In genomic region chr7:37095122-37095521, GRCh38 we compare ENCODE assay signal across 32 cellular contexts.
DNase-seq lines count a peak whose midpoint lies in the region; ATAC-seq, FAIRE-seq and TF ChIP-seq lines count a peak whose summit lies in the region.
"Had no signal": no experiment of that assay in that cellular context is flagged by ENCODE, and none has a peak within 500 bp of the region (broad histone marks: within the 10 kb centered on the region; RNA-seq: fewer than 3 reads in every experiment).

No MANE protein-coding gene starts in this region.

- TF ChIP-seq EP300 in HepG2 (IDR thresholded peaks at IDR 0.05; ENCODE audit: low read depth in 2 of 2, low read length in 2 of 2) (no peak), HepG2 (CRISPR knock-in tag; IDR thresholded peaks at IDR 0.05; ENCODE audit: borderline replicate concordance) (no peak)

- TF ChIP-seq RAD21 in HepG2 (CRISPR knock-in tag; IDR thresholded peaks at IDR 0.05): no peak

- no peak overlapping the region for H2AFZ ChIP-seq in HepG2 (ENCODE audit: low read length)

- H3K9ac ChIP-seq in HepG2 (ENCODE audit: insufficient read depth, low read depth, low read length) (no peak overlapping the region), endodermal cell (ENCODE audit: extremely low read depth, low read length, poor library complexity, severe bottlenecking) (no peak overlapping the region)

- intact Hi-C loops in HepG2 (cut with micrococcal nuclease; ENCODE audit: unreplicated experiment): no loop called here

- TF ChIP-seq CTCF in HepG2 (CRISPR knock-in tag; IDR thresholded peaks at IDR 0.05) (no peak), endodermal cell (conservative IDR thresholded peaks at IDR 0.05) (no peak)

- H3K27me3 ChIP-seq in HepG2 (ENCODE audit: control insufficient read depth in 1 of 2, insufficient read depth in 2 of 2, low read length in 2 of 2) (no peaks in the 10 kb centered on the region), endodermal cell (ENCODE audit: control insufficient read depth, insufficient read depth, low read length, poor library complexity, severe bottlenecking) (no peaks in the 10 kb centered on the region)
- H3K27me3 ChIP-seq: body of pancreas, pancreas had no signal

- no peak for TF ChIP-seq POLR2A in HepG2 (IDR thresholded peaks at IDR 0.05; ENCODE audit: insufficient read depth in 1 of 2, low read depth in 2 of 2, low read length in 2 of 2)

- BruUV-seq in HepG2 (replicated peaks; lab: Mats Ljungman, UMichigan): no TSS peak

- H3K27me3 Mint-ChIP-seq in endodermal cell (ENCODE audit: insufficient read depth): no peaks in the 10 kb centered on the region
- no peaks in the 10 kb centered on the region for H3K27me3 Mint-ChIP-seq in effector memory CD8-positive, alpha-beta T cell
- H3K27me3 Mint-ChIP-seq: activated CD4-positive, alpha-beta T cell treated with anti-CD3 and anti-CD28 coated beads, Interleukin-2, amount 10 ng/mL, durations not matched to agents 7 days and 5 days; activated T-cell treated with anti-CD3 and anti-CD28 coated beads, Interleukin-2, amount 50 U/mL, for 24 hours; IgD-negative memory B cell; stimulated activated memory B cell treated with anti-CD40 and anti-IgM and Interleukin-4, amounts not matched to agents 10 μg/mL and 1 μg/mL and 100 μg/mL, for 72 hours had no signal

- H3K36me3 Mint-ChIP-seq in endodermal cell (ENCODE audit: low read depth): peaks cover 40% of the 10 kb centered on the region
- peaks cover 28% of the 10 kb centered on the region for H3K36me3 Mint-ChIP-seq in effector memory CD8-positive, alpha-beta T cell (ENCODE audit: insufficient read depth)

- peak overlapping the region; percentile 23 for H3K4me2 ChIP-seq in HepG2 (ENCODE audit: low read depth, low read length)

- H3K36me3 ChIP-seq in HepG2 (replicated peaks in 1 of 2; ENCODE audit: control insufficient read depth in 1 of 2, insufficient read depth in 2 of 2, low read length in 2 of 2): no peaks in the 10 kb centered on the region
- peaks cover 41% of the 10 kb centered on the region for H3K36me3 ChIP-seq in endodermal cell (ENCODE audit: control insufficient read depth, insufficient read depth, low read length)
- H3K36me3 ChIP-seq: pancreas had no signal

- no peaks in the 10 kb centered on the region for H4K20me1 ChIP-seq in HepG2 (ENCODE audit: insufficient read depth, low read length)

- ATAC-seq in HepG2: peak; percentile 70
- no peak for ATAC-seq in effector memory CD8-positive, alpha-beta T cell (replicated peaks)
- ATAC-seq: body of pancreas; left cardiac atrium; pancreas; stimulated activated memory B cell treated with anti-CD40 and anti-IgM and Interleukin-4, amounts not matched to agents 10 μg/mL and 1 μg/mL and 100 μg/mL, for 72 hours had no signal

- WGBS in HepG2 (ENCODE audit: low lambda C conversion rate): 0% methylated on average over 1 of the region's 1 CpG
- WGBS in endodermal cell (ENCODE audit: insufficient coverage in 1 of 2, insufficient read length in 1 of 2), 2 experiments: 96 to 100% methylated on average over 1 of the region's 1 CpG

- H3K9me3 ChIP-seq in HepG2 (ENCODE audit: low read length) (no peaks in the 10 kb centered on the region), endodermal cell (ENCODE audit: control insufficient read depth, low read length) (no peaks in the 10 kb centered on the region)
- H3K9me3 ChIP-seq: body of pancreas, pancreas had no signal

- H3K79me2 ChIP-seq in HepG2 (ENCODE audit: insufficient read depth, low read length): no peaks in the 10 kb centered on the region

- no peak overlapping the region for H3K27ac Mint-ChIP-seq in endodermal cell
- no peak overlapping the region for H3K27ac Mint-ChIP-seq in effector memory CD8-positive, alpha-beta T cell
- H3K27ac Mint-ChIP-seq: activated CD4-positive, alpha-beta T cell treated with anti-CD3 and anti-CD28 coated beads, Interleukin-2, amount 10 ng/mL, durations not matched to agents 7 days and 5 days; HFFc6; stimulated activated memory B cell treated with anti-CD40 and anti-IgM and Interleukin-4, amounts not matched to agents 10 μg/mL and 1 μg/mL and 100 μg/mL, for 72 hours had no signal

- H3K4me3 Mint-ChIP-seq in endodermal cell: no peak overlapping the region
- H3K4me3 Mint-ChIP-seq in effector memory CD8-positive, alpha-beta T cell: no peak overlapping the region
- H3K4me3 Mint-ChIP-seq: activated CD4-positive, alpha-beta T cell treated with anti-CD3 and anti-CD28 coated beads, Interleukin-2, amount 10 ng/mL, durations not matched to agents 7 days and 5 days; activated T-cell treated with anti-CD3 and anti-CD28 coated beads, Interleukin-2, amount 50 U/mL, for 24 hours; HFFc6; IgD-negative memory B cell; stimulated activated memory B cell treated with anti-CD40 and anti-IgM and Interleukin-4, amounts not matched to agents 10 μg/mL and 1 μg/mL and 100 μg/mL, for 72 hours had no signal

- H3K27ac ChIP-seq in HepG2 (ENCODE audit: extremely low read length, insufficient read depth, low read length): no peak overlapping the region
- no peak overlapping the region for H3K27ac ChIP-seq in endodermal cell (ENCODE audit: low read depth, low read length)
- H3K27ac ChIP-seq: 22Rv1, body of pancreas, pancreas, skin epidermis had no signal

- H3K4me3 ChIP-seq in HepG2 (replicated peaks in 1 of 3; ENCODE audit: insufficient read depth in 1 of 3, low read depth in 2 of 3, low read length in 3 of 3) (no peak overlapping the region), endodermal cell (ENCODE audit: low read length) (no peak overlapping the region)
- H3K4me3 ChIP-seq: body of pancreas, pancreas, skin epidermis had no signal

- H3K9me3 Mint-ChIP-seq in endodermal cell: no peaks in the 10 kb centered on the region
- no peaks in the 10 kb centered on the region for H3K9me3 Mint-ChIP-seq in effector memory CD8-positive, alpha-beta T cell

- peaks cover 9% of the 10 kb centered on the region for H3K4me1 Mint-ChIP-seq in endodermal cell
- H3K4me1 Mint-ChIP-seq in effector memory CD8-positive, alpha-beta T cell (ENCODE audit: low read depth in 2 of 2): peaks cover 9 to 29% of the 10 kb centered on the region in 2 donors

- POLR2A ChIA-PET in HepG2 (lab: Yijun Ruan, JAX): interaction anchor here (1.0 kb wide), 1 partner anchor 124 kb away, joined by 4 read pairs; no protein-coding TSS in a partner anchor

- H3K4me1 ChIP-seq in HepG2 (ENCODE audit: insufficient read depth, low read length) (peaks cover 50% of the 10 kb centered on the region), endodermal cell (ENCODE audit: control insufficient read depth, insufficient read depth, low read length) (no peaks in the 10 kb centered on the region)

- in situ Hi-C loops in HepG2 (cut with HindIII; ENCODE audit: extremely low pct_ligation_motif_present, low pct_unique_long_range_greater_than_20kb): no loop called here

- DNase-seq in DMS153 treated with DMSO at 0.1 percent for 48 hours (lab: John Stamatoyannopoulos, UW; ENCODE audit: unreplicated experiment): peak; percentile 20
- DNase-seq in DMS153 (lab: John Stamatoyannopoulos, UW): no peak
- peak; percentile 56 for DNase-seq in DMS53 (lab: John Stamatoyannopoulos, UW)
- peak; percentile 76 for DNase-seq in NCI-H69 (lab: John Stamatoyannopoulos, UW)
- peak; percentile 41 for DNase-seq in HepG2 (ENCODE audit: low spot score)
- DNase-seq in GM03348 (ENCODE audit: low spot score): no peak
- DNase-seq in endodermal cell: no peak
- DNase-seq in effector memory CD8-positive, alpha-beta T cell: no peak
- DNase-seq: activated CD4-positive, alpha-beta T cell treated with anti-CD3 and anti-CD28 coated beads, Interleukin-2, amount 10 ng/mL, durations not matched to agents 7 days and 5 days; activated naive CD4-positive, alpha-beta T cell; activated T-cell treated with anti-CD3 and anti-CD28 coated beads, Interleukin-2, amount 50 U/mL, for 24 hours; body of pancreas; C1 segment of cervical spinal cord; COR-L47; DND-41; GF-D8; HFFc6; hippocampal formation; left cardiac atrium; NCI-H187 treated with DMSO at 0.1 percent for 48 hours; NCI-H2227 treated with DMSO at 0.1 percent for 48 hours; NCI-H774; pancreas; retina; T-helper 9 cell; trophoblast cell had no signal

- no peak for FAIRE-seq in HepG2 (lab: Jason Lieb, UNC)
- FAIRE-seq: endothelial cell of umbilical vein, pancreas, RCC 7860 had no signal

- CTCF ChIA-PET in HepG2 (lab: Yijun Ruan, JAX; ENCODE audit: low intra/inter-chr PET ratio, low total read pairs): no interaction called here

TF ChIP-seq in HepG2, 621 proteins besides CTCF, POLR2A, EP300 and RAD21 (continues in another document):
- peak; percentile 35; the same call in 1 of the 2 replicates for TF ChIP-seq ARID5B (CRISPR knock-in tag; IDR thresholded peaks at IDR 0.05)
- TF ChIP-seq HMG20B (CRISPR knock-in tag; conservative IDR thresholded peaks at IDR 0.05): peak; percentile 81; the same call in 1 of the 2 replicates
- peak; percentile 19; the same call in 1 of the 2 replicates for TF ChIP-seq RCOR2 (CRISPR knock-in tag; IDR thresholded peaks at IDR 0.05)
- TF ChIP-seq HDAC2 (CRISPR knock-in tag; IDR thresholded peaks at IDR 0.05): peak; percentile 30; the same call in 1 of the 2 replicates
- TF ChIP-seq FOXA3 (CRISPR knock-in tag; IDR thresholded peaks at IDR 0.05): peak; percentile 46

Comparison
In these comparisons a context has a peak if more than half of its experiments do, and no peak if none do; other contexts are left out.
1. DNase-seq: peak in DMS153 treated with DMSO at 0.1 percent for 48 hours (single experiment), DMS53 (single experiment), NCI-H69 (single experiment) and HepG2 (single experiment); none in DMS153 (single experiment), GM03348 (single experiment), endodermal cell (single experiment) and effector memory CD8-positive, alpha-beta T cell (0 of 3).